ENCODE assay signal across 18 cellular contexts in genomic region chr14:52686176-52686575, GRCh38. TPM values are rescaled to one million over a fixed set of nuclear protein-coding genes. Genes with fewer than 3 reads are reported as not detected.
DNase-seq lines count a peak whose midpoint lies in the region; ATAC-seq and TF ChIP-seq lines count a peak whose summit lies in the region.
"Had no signal": no experiment of that assay in that cellular context is flagged by ENCODE, and none has a peak within 500 bp of the region (broad histone marks: within the 10 kb centered on the region; RNA-seq: fewer than 3 reads in every experiment).

No MANE protein-coding gene starts in this region.

- H3K4me1 Mint-ChIP-seq in activated naive CD8-positive, alpha-beta T cell treated with anti-CD3 and anti-CD28 coated beads, Interleukin-2, amount 10 ng/mL, durations not matched to agents 7 days and 5 days: peaks cover 52% of the 10 kb centered on the region
- peaks cover 55% of the 10 kb centered on the region for H3K4me1 Mint-ChIP-seq in activated naive CD8-positive, alpha-beta T cell treated with anti-CD3 and anti-CD28 coated beads for 36 hours
- H3K4me1 Mint-ChIP-seq in effector memory CD8-positive, alpha-beta T cell (ENCODE audit: low read depth in 2 of 2): peaks cover 47% of the 10 kb centered on the region in 2 donors

- no peak overlapping the region for H2AFZ ChIP-seq in Loucy (ENCODE audit: low read length)

- H3K27me3 Mint-ChIP-seq in activated naive CD8-positive, alpha-beta T cell treated with anti-CD3 and anti-CD28 coated beads, Interleukin-2, amount 10 ng/mL, durations not matched to agents 7 days and 5 days: no peaks in the 10 kb centered on the region
- no peaks in the 10 kb centered on the region for H3K27me3 Mint-ChIP-seq in activated naive CD8-positive, alpha-beta T cell treated with anti-CD3 and anti-CD28 coated beads for 36 hours
- H3K27me3 Mint-ChIP-seq in effector memory CD8-positive, alpha-beta T cell: no peaks in the 10 kb centered on the region
- H3K27me3 Mint-ChIP-seq: IgD-negative memory B cell had no signal

- POLR2A ChIA-PET in activated naive CD8-positive, alpha-beta T cell treated with anti-CD3 and anti-CD28 coated beads, Interleukin-2, amount 10 ng/mL, durations not matched to agents 7 days and 5 days (lab: Charles Lee): no interaction called here

- H3K4me2 ChIP-seq in Loucy (ENCODE audit: low read depth, low read length, poor library complexity, severe bottlenecking): peak overlapping the region; percentile 86

- H3K4me3 ChIP-seq in Loucy (ENCODE audit: low read length, poor library complexity, severe bottlenecking): peak overlapping the region; percentile 28

- no peak for TF ChIP-seq CTCF in Loucy (conservative IDR thresholded peaks at IDR 0.05; ENCODE audit: low read length)

- H4K20me1 ChIP-seq in Loucy (ENCODE audit: insufficient read depth, low read length, poor library complexity, severe bottlenecking): peaks cover 96% of the 10 kb centered on the region

- peak overlapping the region; percentile 1 for H3K27ac Mint-ChIP-seq in activated naive CD8-positive, alpha-beta T cell treated with anti-CD3 and anti-CD28 coated beads, Interleukin-2, amount 10 ng/mL, durations not matched to agents 7 days and 5 days
- no peak overlapping the region for H3K27ac Mint-ChIP-seq in activated naive CD8-positive, alpha-beta T cell treated with anti-CD3 and anti-CD28 coated beads for 36 hours
- H3K27ac Mint-ChIP-seq in effector memory CD8-positive, alpha-beta T cell: peak overlapping the region; percentile 44 to 84

- H3F3A ChIP-seq in Loucy (ENCODE audit: low read depth): no peaks in the 10 kb centered on the region

- H3K9ac ChIP-seq in Loucy (ENCODE audit: low read depth, low read length, poor library complexity, severe bottlenecking): no peak overlapping the region

- H3K79me2 ChIP-seq in Loucy (ENCODE audit: insufficient read depth, low read length): peaks cover 99% of the 10 kb centered on the region

- no peak for DNase-seq in activated naive CD8-positive, alpha-beta T cell treated with anti-CD3 and anti-CD28 coated beads, Interleukin-2, amount 10 ng/mL, durations not matched to agents 7 days and 5 days
- DNase-seq in activated naive CD8-positive, alpha-beta T cell treated with anti-CD3 and anti-CD28 coated beads for 36 hours: no peak
- no peak for DNase-seq in effector memory CD8-positive, alpha-beta T cell
- DNase-seq in stimulated activated naive CD8-positive, alpha-beta T cell treated with anti-CD3 and anti-CD28 coated beads, Interleukin-15, Interleukin-2, amounts not matched to agents 100 U/mL and 50 U/mL, for 24 hours: no peak
- DNase-seq in iPS-NIHi11 (ENCODE audit: low spot score): no peak
- DNase-seq: GF-D8, H9, MV-4-11, NCI-H2029, NCI-H2171, NCI-H446, NCI-H748 treated with DMSO at 0.1 percent for 48 hours, OCI-M1, SHP77 treated with DMSO at 0.1 percent for 48 hours had no signal

- H3K9me2 ChIP-seq in Loucy (replicated peaks; ENCODE audit: low read depth, low read length): no peaks in the 10 kb centered on the region

- no peak overlapping the region for H3K4me3 Mint-ChIP-seq in activated naive CD8-positive, alpha-beta T cell treated with anti-CD3 and anti-CD28 coated beads, Interleukin-2, amount 10 ng/mL, durations not matched to agents 7 days and 5 days
- H3K4me3 Mint-ChIP-seq in activated naive CD8-positive, alpha-beta T cell treated with anti-CD3 and anti-CD28 coated beads for 36 hours: no peak overlapping the region
- H3K4me3 Mint-ChIP-seq in effector memory CD8-positive, alpha-beta T cell: peak overlapping the region in 1 of 2 donors; percentile 43
- H3K4me3 Mint-ChIP-seq: H9 had no signal

- H3K36me3 ChIP-seq in Loucy (ENCODE audit: insufficient read depth, low read length): peaks cover 9% of the 10 kb centered on the region

- peaks cover 37% of the 10 kb centered on the region for H3K36me3 Mint-ChIP-seq in activated naive CD8-positive, alpha-beta T cell treated with anti-CD3 and anti-CD28 coated beads, Interleukin-2, amount 10 ng/mL, durations not matched to agents 7 days and 5 days
- peaks cover 23% of the 10 kb centered on the region for H3K36me3 Mint-ChIP-seq in activated naive CD8-positive, alpha-beta T cell treated with anti-CD3 and anti-CD28 coated beads for 36 hours
- peaks cover 13% of the 10 kb centered on the region for H3K36me3 Mint-ChIP-seq in effector memory CD8-positive, alpha-beta T cell (ENCODE audit: insufficient read depth)

- no peaks in the 10 kb centered on the region for H3K27me3 ChIP-seq in Loucy (ENCODE audit: insufficient read depth, low read length, poor library complexity, severe bottlenecking)

- no peaks in the 10 kb centered on the region for H3K9me3 Mint-ChIP-seq in activated naive CD8-positive, alpha-beta T cell treated with anti-CD3 and anti-CD28 coated beads, Interleukin-2, amount 10 ng/mL, durations not matched to agents 7 days and 5 days
- H3K9me3 Mint-ChIP-seq in activated naive CD8-positive, alpha-beta T cell treated with anti-CD3 and anti-CD28 coated beads for 36 hours: no peaks in the 10 kb centered on the region
- H3K9me3 Mint-ChIP-seq in effector memory CD8-positive, alpha-beta T cell: no peaks in the 10 kb centered on the region
- H3K9me3 Mint-ChIP-seq: H9, IgD-negative memory B cell had no signal

- H3K9me3 ChIP-seq in Loucy (ENCODE audit: insufficient read depth, low read depth, low read length): no peaks in the 10 kb centered on the region

- no peak for ATAC-seq in activated naive CD8-positive, alpha-beta T cell treated with anti-CD3 and anti-CD28 coated beads, Interleukin-2, amount 10 ng/mL, durations not matched to agents 7 days and 5 days (ENCODE audit: low read depth)
- no peak for ATAC-seq in effector memory CD8-positive, alpha-beta T cell (replicated peaks)
- no peak for ATAC-seq in stimulated activated naive CD8-positive, alpha-beta T cell treated with anti-CD3 and anti-CD28 coated beads, Interleukin-15, Interleukin-2, amounts not matched to agents 100 U/mL and 50 U/mL, for 24 hours
- no peak for ATAC-seq in GM18520 (IDR thresholded peaks at IDR 0.05; ENCODE audit: unreplicated experiment)
- ATAC-seq: SK-N-SH treated with all-trans-retinoic acid at 6 μM for 48 hours had no signal

- H3K4me1 ChIP-seq in Loucy (ENCODE audit: insufficient read depth, low read length, poor library complexity, severe bottlenecking): peaks cover 66% of the 10 kb centered on the region

RNA-seq across cellular contexts. Expression of gene ERO1A, which starts 9.2 kb away (rescaled TPM):
- total RNA-seq in activated naive CD8-positive, alpha-beta T cell treated with anti-CD3 and anti-CD28 coated beads, Interleukin-2, amount 10 ng/mL, durations not matched to agents 7 days and 5 days: 100 to 1,000 TPM; 185 to 203 TPM
- total RNA-seq in activated naive CD8-positive, alpha-beta T cell treated with anti-CD3 and anti-CD28 coated beads for 36 hours: 100 to 1,000 TPM; 120 to 121 TPM

RNA-seq across cellular contexts. Expression of gene PSMC6, which starts 20.8 kb away (rescaled TPM):
- 10 to 100 TPM; 79.9 to 80.7 TPM for total RNA-seq in activated naive CD8-positive, alpha-beta T cell treated with anti-CD3 and anti-CD28 coated beads, Interleukin-2, amount 10 ng/mL, durations not matched to agents 7 days and 5 days
- total RNA-seq in activated naive CD8-positive, alpha-beta T cell treated with anti-CD3 and anti-CD28 coated beads for 36 hours: 100 to 1,000 TPM; 117 to 123 TPM

RNA-seq across cellular contexts. Expression of gene STYX, which starts 43.8 kb away (rescaled TPM):
- 10 to 100 TPM; 25.1 to 29.5 TPM for total RNA-seq in activated naive CD8-positive, alpha-beta T cell treated with anti-CD3 and anti-CD28 coated beads, Interleukin-2, amount 10 ng/mL, durations not matched to agents 7 days and 5 days
- 10 to 100 TPM; 16.3 to 17.5 TPM for total RNA-seq in activated naive CD8-positive, alpha-beta T cell treated with anti-CD3 and anti-CD28 coated beads for 36 hours
